In the genomic region with DNA sequence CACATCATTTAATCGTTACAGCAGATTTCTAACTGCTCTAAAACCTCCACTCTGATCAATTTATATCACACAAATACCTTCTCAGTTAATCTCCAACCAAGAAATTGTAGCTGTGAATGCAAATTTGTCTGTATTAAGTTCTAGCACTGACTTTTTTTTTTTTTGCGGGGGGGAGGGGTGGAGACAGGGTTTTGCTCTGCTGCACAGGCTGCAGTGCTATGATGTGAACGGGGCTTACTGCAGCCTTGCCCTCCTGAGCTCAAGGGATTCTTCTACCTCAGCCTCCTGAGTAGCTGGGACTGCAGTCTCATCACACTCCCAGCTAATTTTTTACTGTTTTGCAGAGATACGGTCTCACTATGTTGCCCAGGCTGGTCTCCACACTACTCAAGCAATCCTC, we compare ENCODE assay signal across 15 cellular contexts.
"Had no signal": no experiment of that assay in that cellular context is flagged by ENCODE, and none has a peak within 500 bp of the region (broad histone marks: within the 10 kb centered on the region; RNA-seq: fewer than 3 reads in every experiment).

No MANE protein-coding gene starts in this region.

- ATAC-seq: activated CD8-positive, alpha-beta T cell treated with anti-CD3 and anti-CD28 coated beads for 36 hours; activated naive CD8-positive, alpha-beta T cell treated with anti-CD3 and anti-CD28 coated beads, Interleukin-2, amount 50 U/mL, for 24 hours; foreskin keratinocyte; left ventricle myocardium superior; right lobe of liver had no signal

- H3K27ac Mint-ChIP-seq: activated CD8-positive, alpha-beta T cell treated with anti-CD3 and anti-CD28 coated beads for 36 hours; activated naive CD8-positive, alpha-beta T cell treated with anti-CD3 and anti-CD28 coated beads, Interleukin-2, amount 50 U/mL, for 24 hours; stimulated activated naive B cell treated with anti-CD40 and anti-IgM and Interleukin-4, amounts not matched to agents 10 μg/mL and 1 μg/mL and 100 μg/mL, for 72 hours; T-helper 2 cell treated with Interferon-gamma antibody and Interleukin-4, amounts not matched to agents 5 μg/mL and 100 μg/mL, for 36 hours had no signal

- H3K9me3 ChIP-seq: ascending aorta, neutrophil, right lobe of liver, tibial nerve had no signal

- H3K27me3 Mint-ChIP-seq: activated CD8-positive, alpha-beta T cell treated with anti-CD3 and anti-CD28 coated beads for 36 hours; activated naive CD8-positive, alpha-beta T cell treated with anti-CD3 and anti-CD28 coated beads, Interleukin-2, amount 50 U/mL, for 24 hours; stimulated activated naive B cell treated with anti-CD40 and anti-IgM and Interleukin-4, amounts not matched to agents 10 μg/mL and 1 μg/mL and 100 μg/mL, for 72 hours had no signal

- DNase-seq: activated CD8-positive, alpha-beta memory T cell treated with anti-CD3 and anti-CD28 coated beads, Interleukin-2, amount 50 U/mL, for 48 hours; activated CD8-positive, alpha-beta T cell treated with anti-CD3 and anti-CD28 coated beads for 36 hours; activated naive CD4-positive, alpha-beta T cell; activated naive CD8-positive, alpha-beta T cell treated with anti-CD3 and anti-CD28 coated beads, Interleukin-2, amount 50 U/mL, for 24 hours; foreskin keratinocyte; islet precursor cell; left ventricle myocardium superior; right lobe of liver; stimulated activated naive B cell treated with anti-CD40 and anti-IgM and Interleukin-4, amounts not matched to agents 10 μg/mL and 1 μg/mL and 100 μg/mL, for 72 hours; SW 1271 had no signal

- H3K27ac ChIP-seq: ascending aorta, foreskin keratinocyte, neutrophil, right lobe of liver, tibial nerve had no signal

- H3K4me3 ChIP-seq: ascending aorta, cardiac muscle cell, right lobe of liver, tibial nerve had no signal

- H3K4me3 Mint-ChIP-seq: activated CD8-positive, alpha-beta T cell treated with anti-CD3 and anti-CD28 coated beads for 36 hours; activated naive CD8-positive, alpha-beta T cell treated with anti-CD3 and anti-CD28 coated beads, Interleukin-2, amount 50 U/mL, for 24 hours; stimulated activated naive B cell treated with anti-CD40 and anti-IgM and Interleukin-4, amounts not matched to agents 10 μg/mL and 1 μg/mL and 100 μg/mL, for 72 hours; T-helper 2 cell treated with Interferon-gamma antibody and Interleukin-4, amounts not matched to agents 5 μg/mL and 100 μg/mL, for 36 hours had no signal

- H3K9me3 Mint-ChIP-seq: activated CD8-positive, alpha-beta T cell treated with anti-CD3 and anti-CD28 coated beads for 36 hours; activated naive CD8-positive, alpha-beta T cell treated with anti-CD3 and anti-CD28 coated beads, Interleukin-2, amount 50 U/mL, for 24 hours; T-helper 2 cell treated with Interferon-gamma antibody and Interleukin-4, amounts not matched to agents 5 μg/mL and 100 μg/mL, for 36 hours had no signal

- H3K4me1 ChIP-seq: foreskin keratinocyte had no signal

- H3K36me3 ChIP-seq: neutrophil, right lobe of liver, tibial nerve had no signal
